Comparison of ENCODE assay signal across 8 cellular contexts in the genomic region with DNA sequence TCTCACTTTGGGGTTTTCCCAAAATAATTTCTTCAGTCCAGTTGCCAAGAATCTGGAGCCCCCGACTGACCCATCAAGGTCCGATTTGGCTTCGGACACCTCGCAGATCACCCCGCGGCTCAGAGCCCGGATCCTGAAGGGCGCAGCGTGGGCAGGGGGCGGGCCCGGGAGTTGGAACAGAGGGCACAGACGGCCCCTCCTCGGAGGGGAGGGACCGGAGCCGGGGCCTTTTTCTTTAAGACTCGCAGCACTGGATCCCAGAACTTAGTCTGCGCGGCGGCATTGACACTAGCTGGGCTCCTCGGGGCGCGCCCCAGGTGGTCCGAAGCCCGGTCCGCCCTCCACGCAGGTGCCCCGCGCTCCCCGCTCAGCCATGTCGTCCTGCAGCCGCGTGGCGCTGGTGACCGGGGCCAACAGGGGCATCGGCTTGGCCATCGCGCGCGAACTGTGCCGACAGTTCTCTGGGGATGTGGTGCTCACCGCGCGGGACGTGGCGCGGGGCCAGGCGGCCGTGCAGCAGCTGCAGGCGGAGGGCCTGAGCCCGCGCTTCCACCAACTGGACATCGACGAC. TPM values are rescaled to one million over a fixed set of nuclear protein-coding genes. Genes with fewer than 3 reads are reported as not detected.
DNase-seq lines count a peak whose midpoint lies in the region; ATAC-seq and TF ChIP-seq lines count a peak whose summit lies in the region.

A gene (plus strand): TSS at position 260 of the 571 bp plus-strand sequence. CDS start 114 bp downstream, at position 374.

- no peaks in the 10 kb centered on the region for H3K79me2 ChIP-seq in neural progenitor cell (ENCODE audit: low read depth)

- no peak within 1 kb of the TSS for H3K27ac Mint-ChIP-seq in neural progenitor cell

- H3K9me3 ChIP-seq in neural progenitor cell (ENCODE audit: low read depth), result no peaks in the 10 kb centered on the region
- no peaks in the 10 kb centered on the region for H3K9me3 ChIP-seq in upper lobe of right lung

- H3K4me3 ChIP-seq in GM12864 (ENCODE audit: low read depth, low read length), result peak within 1 kb of the TSS; percentile 62
- peak within 1 kb of the TSS; percentile 49 for H3K4me3 ChIP-seq in neural progenitor cell
- H3K4me3 ChIP-seq in upper lobe of right lung, result peak within 1 kb of the TSS; percentile 60

- H3K27me3 Mint-ChIP-seq in neural progenitor cell (ENCODE audit: insufficient read depth, low read depth), result peaks cover 39% of the 10 kb centered on the region

- peaks cover 2% of the 10 kb centered on the region for H3K4me1 ChIP-seq in foreskin keratinocyte
- peaks cover 13% of the 10 kb centered on the region for H3K4me1 ChIP-seq in neural progenitor cell
- peaks cover 18% of the 10 kb centered on the region for H3K4me1 ChIP-seq in upper lobe of right lung

- H3F3A ChIP-seq in neural progenitor cell (ENCODE audit: low read depth), result peaks cover 21% of the 10 kb centered on the region

- H3K27me3 ChIP-seq in foreskin keratinocyte (no peaks in the 10 kb centered on the region), neural progenitor cell (peaks cover 93% of the 10 kb centered on the region), upper lobe of right lung (no peaks in the 10 kb centered on the region)

- no peak within 1 kb of the TSS for H3K9ac ChIP-seq in neural progenitor cell

- no peaks in the 10 kb centered on the region for H3K9me3 Mint-ChIP-seq in neural progenitor cell

- DNase-seq in GM12864 (ENCODE audit: low read depth) (no peak), NOMO-1 treated with DMSO at 0.1 percent for 48 hours (lab: John Stamatoyannopoulos, UW; ENCODE audit: unreplicated experiment) (peak; percentile 34), foreskin keratinocyte (peak in 1 of 2 donors; percentile 32), neural progenitor cell (ENCODE audit: low spot score) (peak; percentile 48), upper lobe of right lung (peak; percentile 77), NCI-H2171 treated with DMSO at 0.1 percent for 48 hours (lab: John Stamatoyannopoulos, UW) (no peak)
- peak; percentile 46 for DNase-seq in activated T-helper 9 cell treated with anti-CD3 and anti-CD28 coated beads, Interleukin-2, amount 50 U/mL, for 16 hours (ENCODE audit: low read depth)

- H3K4me3 Mint-ChIP-seq in neural progenitor cell, result peak within 1 kb of the TSS; percentile 86

- ATAC-seq in foreskin keratinocyte (peak; percentile 40), upper lobe of right lung (peak; percentile 51), GM21528 (IDR thresholded peaks at IDR 0.05; ENCODE audit: low FRiP score, unreplicated experiment) (no peak)

- H3K36me3 Mint-ChIP-seq in neural progenitor cell, result no peaks in the 10 kb centered on the region

- peak within 1 kb of the TSS; percentile 81 for H3K4me2 ChIP-seq in neural progenitor cell

- peak within 1 kb of the TSS; percentile 26 for H2AFZ ChIP-seq in neural progenitor cell (replicated peaks)

- H3K27ac ChIP-seq in foreskin keratinocyte, result peak within 1 kb of the TSS; percentile 88
- H3K27ac ChIP-seq in neural progenitor cell, result no peak within 1 kb of the TSS
- H3K27ac ChIP-seq in upper lobe of right lung, result peak within 1 kb of the TSS; percentile 73

- H3K36me3 ChIP-seq in neural progenitor cell, result no peaks in the 10 kb centered on the region
- H3K36me3 ChIP-seq in upper lobe of right lung, result no peaks in the 10 kb centered on the region

- peaks cover 18% of the 10 kb centered on the region for H3K4me1 Mint-ChIP-seq in neural progenitor cell

- H4K20me1 ChIP-seq in neural progenitor cell (ENCODE audit: low read depth), result peaks cover 18% of the 10 kb centered on the region

- intact Hi-C loops in upper lobe of right lung (cut with DNase I), result no loop called here

- TF ChIP-seq CTCF in GM12864 (IDR thresholded peaks at IDR 0.05; ENCODE audit: low read depth, low read length, missing control alignments) (no peak), foreskin keratinocyte (conservative IDR thresholded peaks at IDR 0.05) (no peak), neural progenitor cell (IDR thresholded peaks at IDR 0.05) (no peak), upper lobe of right lung (IDR thresholded peaks at IDR 0.05) (no peak)

RNA-seq across cellular contexts. Expression of the gene that starts here (rescaled TPM):
- total RNA-seq in foreskin keratinocyte, result 6.2 and 7.9 TPM in 2 replicates
- polyA plus RNA-seq in foreskin keratinocyte, result 8.2 and 9.8 TPM in 2 replicates
- total RNA-seq in neural progenitor cell (ENCODE audit: low replicate concordance), result not detected in 2 replicates
- total RNA-seq in upper lobe of right lung, result 4.1 TPM

Comparison
In these comparisons a context has a peak if more than half of its experiments do, and no peak if none do; other contexts are left out.
1. Peak in DNase-seq, H3K4me3 ChIP-seq and H3K4me2 ChIP-seq in neural progenitor cell; RNA of the gene not detected or under 1 TPM.
2. DNase-seq: peak in NOMO-1 treated with DMSO at 0.1 percent for 48 hours (single experiment), activated T-helper 9 cell treated with anti-CD3 and anti-CD28 coated beads, Interleukin-2, amount 50 U/mL, for 16 hours (single experiment) and upper lobe of right lung (single experiment); none in GM12864 (single experiment) and NCI-H2171 treated with DMSO at 0.1 percent for 48 hours (single experiment).
3. Peak in every context shown above with its lines, with median percentiles within 50 percentile points of each other: H3K4me3 ChIP-seq.